Comparison of ENCODE assay signal across 1 cellular context in the genomic region with DNA sequence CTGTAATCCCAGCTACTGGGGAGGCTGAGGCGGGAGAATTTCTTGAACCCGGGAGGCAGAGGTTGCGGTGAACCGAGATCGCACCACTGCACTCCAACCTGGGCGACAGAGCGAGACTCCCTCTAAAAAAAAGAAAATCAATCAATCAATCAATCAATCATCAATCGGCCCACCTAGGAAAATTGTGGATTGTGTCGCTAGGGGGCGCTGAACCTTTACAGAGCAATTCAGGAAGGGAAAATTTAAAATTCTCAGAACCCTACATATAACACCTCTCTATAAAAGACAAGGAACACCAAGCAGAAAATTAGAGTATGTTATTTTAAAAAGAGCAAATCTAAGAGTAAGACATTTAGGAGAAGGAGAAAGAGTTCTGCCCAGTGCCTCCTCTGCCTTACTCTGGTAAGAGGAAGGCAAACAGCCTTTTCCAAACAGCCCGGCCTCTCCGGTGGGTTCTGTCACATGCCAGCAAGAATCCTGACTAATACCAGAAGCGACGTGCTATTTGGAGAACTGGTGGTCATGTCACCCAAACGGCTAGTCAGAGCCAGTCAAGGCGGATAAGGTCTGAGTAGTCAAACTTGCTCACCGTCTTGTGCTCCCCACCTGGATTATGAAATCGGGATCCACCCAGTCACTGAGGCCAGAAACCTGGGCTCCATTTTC.
TF ChIP-seq lines count a peak whose summit lies in the region.

No MANE protein-coding gene starts in this region.

TF ChIP-seq in GM23338, 12 proteins besides CTCF, POLR2A, EP300 and RAD21 (continued from another document):
- TF ChIP-seq, protein P1, sequence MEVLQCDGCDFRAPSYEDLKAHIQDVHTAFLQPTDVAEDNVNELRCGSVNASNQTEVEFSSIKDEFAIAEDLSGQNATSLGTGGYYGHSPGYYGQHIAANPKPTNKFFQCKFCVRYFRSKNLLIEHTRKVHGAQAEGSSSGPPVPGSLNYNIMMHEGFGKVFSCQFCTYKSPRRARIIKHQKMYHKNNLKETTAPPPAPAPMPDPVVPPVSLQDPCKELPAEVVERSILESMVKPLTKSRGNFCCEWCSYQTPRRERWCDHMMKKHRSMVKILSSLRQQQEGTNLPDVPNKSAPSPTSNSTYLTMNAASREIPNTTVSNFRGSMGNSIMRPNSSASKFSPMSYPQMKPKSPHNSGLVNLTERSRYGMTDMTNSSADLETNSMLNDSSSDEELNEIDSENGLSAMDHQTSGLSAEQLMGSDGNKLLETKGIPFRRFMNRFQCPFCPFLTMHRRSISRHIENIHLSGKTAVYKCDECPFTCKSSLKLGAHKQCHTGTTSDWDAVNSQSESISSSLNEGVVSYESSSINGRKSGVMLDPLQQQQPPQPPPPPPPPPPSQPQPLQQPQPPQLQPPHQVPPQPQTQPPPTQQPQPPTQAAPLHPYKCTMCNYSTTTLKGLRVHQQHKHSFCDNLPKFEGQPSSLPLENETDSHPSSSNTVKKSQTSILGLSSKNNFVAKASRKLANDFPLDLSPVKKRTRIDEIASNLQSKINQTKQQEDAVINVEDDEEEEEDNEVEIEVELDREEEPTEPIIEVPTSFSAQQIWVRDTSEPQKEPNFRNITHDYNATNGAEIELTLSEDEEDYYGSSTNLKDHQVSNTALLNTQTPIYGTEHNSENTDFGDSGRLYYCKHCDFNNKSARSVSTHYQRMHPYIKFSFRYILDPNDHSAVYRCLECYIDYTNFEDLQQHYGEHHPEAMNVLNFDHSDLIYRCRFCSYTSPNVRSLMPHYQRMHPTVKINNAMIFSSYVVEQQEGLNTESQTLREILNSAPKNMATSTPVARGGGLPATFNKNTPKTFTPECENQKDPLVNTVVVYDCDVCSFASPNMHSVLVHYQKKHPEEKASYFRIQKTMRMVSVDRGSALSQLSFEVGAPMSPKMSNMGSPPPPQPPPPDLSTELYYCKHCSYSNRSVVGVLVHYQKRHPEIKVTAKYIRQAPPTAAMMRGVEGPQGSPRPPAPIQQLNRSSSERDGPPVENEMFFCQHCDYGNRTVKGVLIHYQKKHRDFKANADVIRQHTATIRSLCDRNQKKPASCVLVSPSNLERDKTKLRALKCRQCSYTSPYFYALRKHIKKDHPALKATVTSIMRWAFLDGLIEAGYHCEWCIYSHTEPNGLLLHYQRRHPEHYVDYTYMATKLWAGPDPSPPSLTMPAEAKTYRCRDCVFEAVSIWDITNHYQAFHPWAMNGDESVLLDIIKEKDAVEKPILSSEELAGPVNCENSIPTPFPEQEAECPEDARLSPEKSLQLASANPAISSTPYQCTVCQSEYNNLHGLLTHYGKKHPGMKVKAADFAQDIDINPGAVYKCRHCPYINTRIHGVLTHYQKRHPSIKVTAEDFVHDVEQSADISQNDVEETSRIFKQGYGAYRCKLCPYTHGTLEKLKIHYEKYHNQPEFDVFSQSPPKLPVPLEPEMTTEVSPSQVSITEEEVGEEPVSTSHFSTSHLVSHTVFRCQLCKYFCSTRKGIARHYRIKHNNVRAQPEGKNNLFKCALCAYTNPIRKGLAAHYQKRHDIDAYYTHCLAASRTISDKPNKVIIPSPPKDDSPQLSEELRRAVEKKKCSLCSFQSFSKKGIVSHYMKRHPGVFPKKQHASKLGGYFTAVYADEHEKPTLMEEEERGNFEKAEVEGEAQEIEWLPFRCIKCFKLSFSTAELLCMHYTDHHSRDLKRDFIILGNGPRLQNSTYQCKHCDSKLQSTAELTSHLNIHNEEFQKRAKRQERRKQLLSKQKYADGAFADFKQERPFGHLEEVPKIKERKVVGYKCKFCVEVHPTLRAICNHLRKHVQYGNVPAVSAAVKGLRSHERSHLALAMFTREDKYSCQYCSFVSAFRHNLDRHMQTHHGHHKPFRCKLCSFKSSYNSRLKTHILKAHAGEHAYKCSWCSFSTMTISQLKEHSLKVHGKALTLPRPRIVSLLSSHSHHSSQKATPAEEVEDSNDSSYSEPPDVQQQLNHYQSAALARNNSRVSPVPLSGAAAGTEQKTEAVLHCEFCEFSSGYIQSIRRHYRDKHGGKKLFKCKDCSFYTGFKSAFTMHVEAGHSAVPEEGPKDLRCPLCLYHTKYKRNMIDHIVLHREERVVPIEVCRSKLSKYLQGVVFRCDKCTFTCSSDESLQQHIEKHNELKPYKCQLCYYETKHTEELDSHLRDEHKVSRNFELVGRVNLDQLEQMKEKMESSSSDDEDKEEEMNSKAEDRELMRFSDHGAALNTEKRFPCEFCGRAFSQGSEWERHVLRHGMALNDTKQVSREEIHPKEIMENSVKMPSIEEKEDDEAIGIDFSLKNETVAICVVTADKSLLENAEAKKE (CRISPR knock-in tag; IDR thresholded peaks at IDR 0.05): no peak
- TF ChIP-seq JUNB (IDR thresholded peaks at IDR 0.05; ENCODE audit: unreplicated experiment) (no peak), POLR2AphosphoS5 (IDR thresholded peaks at IDR 0.05; ENCODE audit: low read depth) (no peak), ZNF331 (CRISPR knock-in tag; IDR thresholded peaks at IDR 0.05; ENCODE audit: low read depth) (no peak), NANOG (IDR thresholded peaks at IDR 0.05; ENCODE audit: borderline replicate concordance) (no peak), EZH2 (IDR thresholded peaks at IDR 0.05; ENCODE audit: low read depth, unreplicated experiment) (no peak)
- TF ChIP-seq, protein P2, sequence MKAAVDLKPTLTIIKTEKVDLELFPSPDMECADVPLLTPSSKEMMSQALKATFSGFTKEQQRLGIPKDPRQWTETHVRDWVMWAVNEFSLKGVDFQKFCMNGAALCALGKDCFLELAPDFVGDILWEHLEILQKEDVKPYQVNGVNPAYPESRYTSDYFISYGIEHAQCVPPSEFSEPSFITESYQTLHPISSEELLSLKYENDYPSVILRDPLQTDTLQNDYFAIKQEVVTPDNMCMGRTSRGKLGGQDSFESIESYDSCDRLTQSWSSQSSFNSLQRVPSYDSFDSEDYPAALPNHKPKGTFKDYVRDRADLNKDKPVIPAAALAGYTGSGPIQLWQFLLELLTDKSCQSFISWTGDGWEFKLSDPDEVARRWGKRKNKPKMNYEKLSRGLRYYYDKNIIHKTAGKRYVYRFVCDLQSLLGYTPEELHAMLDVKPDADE (IDR thresholded peaks at IDR 0.05): no peak
TF ChIP-seq in GM23338: peak in this region for 0.
